ENCODE assay signal across 18 cellular contexts in the genomic region with DNA sequence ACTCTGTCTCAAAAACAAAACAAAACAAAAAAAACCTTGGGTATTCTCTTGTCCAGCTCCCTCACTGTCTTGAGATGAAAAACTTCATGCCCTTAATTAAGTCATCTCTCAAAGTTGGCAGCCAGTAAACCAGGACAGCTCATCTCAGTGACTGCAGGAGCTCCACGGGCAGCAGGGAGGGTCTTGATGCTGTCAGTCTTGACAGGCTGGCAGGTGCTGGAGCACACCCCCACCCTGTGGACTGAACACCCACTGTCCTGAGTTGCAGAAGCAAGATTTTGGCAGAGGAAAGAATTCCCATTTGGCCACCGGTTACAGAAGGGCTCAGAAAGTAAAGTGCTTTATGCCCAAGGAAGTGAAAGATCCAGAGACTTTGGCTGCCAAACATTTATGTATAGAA. TPM values are rescaled to one million over a fixed set of nuclear protein-coding genes. Genes with fewer than 3 reads are reported as not detected.
DNase-seq lines count a peak whose midpoint lies in the region; ATAC-seq and TF ChIP-seq lines count a peak whose summit lies in the region.
"Had no signal": no experiment of that assay in that cellular context is flagged by ENCODE, and none has a peak within 500 bp of the region (broad histone marks: within the 10 kb centered on the region; RNA-seq: fewer than 3 reads in every experiment).

No MANE protein-coding gene starts in this region.

- DNase-seq in MCF 10A (ENCODE audit: unreplicated experiment) (peak; percentile 2), breast epithelium (ENCODE audit: low spot score in 2 of 2) (no peak), SK-MEL-5 (ENCODE audit: low read depth, low spot score) (peak; percentile 89), kidney tubule cell (ENCODE audit: low spot score) (peak; percentile 19), right lobe of liver (no peak)
- DNase-seq: CD4-positive, alpha-beta memory T cell; DMS153; DMS79 treated with DMSO at 0.1 percent for 48 hours; EL; GOT3; IMR-90 had no signal

- TF ChIP-seq POLR2A in breast epithelium (IDR thresholded peaks at IDR 0.05) (no peak), right lobe of liver (IDR thresholded peaks at IDR 0.05) (no peak)

- H3K36me3 ChIP-seq in breast epithelium (no peaks in the 10 kb centered on the region), right lobe of liver (no peaks in the 10 kb centered on the region)
- H3K36me3 ChIP-seq: BE2C, HAP-1 had no signal

- H3K9me3 ChIP-seq in breast epithelium (no peaks in the 10 kb centered on the region), right lobe of liver (no peaks in the 10 kb centered on the region)
- H3K9me3 ChIP-seq: BE2C had no signal

- H3K27me3 ChIP-seq in breast epithelium (no peaks in the 10 kb centered on the region), right lobe of liver (no peaks in the 10 kb centered on the region)
- H3K27me3 ChIP-seq: BE2C had no signal

- no peaks in the 10 kb centered on the region for H3K36me3 Mint-ChIP-seq in MCF 10A (ENCODE audit: insufficient read depth, unreplicated experiment)

- no peak overlapping the region for H3K27ac Mint-ChIP-seq in MCF 10A (ENCODE audit: low read depth, unreplicated experiment)

- H3K27ac ChIP-seq in breast epithelium (no peak overlapping the region), right lobe of liver (no peak overlapping the region)
- H3K27ac ChIP-seq: C4-2B had no signal

- no peaks in the 10 kb centered on the region for H3K4me1 Mint-ChIP-seq in MCF 10A (ENCODE audit: insufficient read depth, unreplicated experiment)

- H3K4me1 ChIP-seq in breast epithelium (no peaks in the 10 kb centered on the region), right lobe of liver (no peaks in the 10 kb centered on the region)
- H3K4me1 ChIP-seq: HAP-1 had no signal

- ATAC-seq in GM18502 (IDR thresholded peaks at IDR 0.05; ENCODE audit: poor library complexity, unreplicated experiment) (no peak), GM18909 (IDR thresholded peaks at IDR 0.05; ENCODE audit: poor library complexity, unreplicated experiment) (no peak), right lobe of liver (no peak)

- WGBS in right lobe of liver (ENCODE audit: insufficient coverage, low coverage, low lambda C conversion rate, missing lambda C conversion rate), result 69% methylated on average over 2 of the region's 2 CpGs

- H3K4me3 Mint-ChIP-seq in MCF 10A (ENCODE audit: unreplicated experiment), result no peak overlapping the region
- H3K4me3 Mint-ChIP-seq: CD4-positive, alpha-beta memory T cell had no signal

- in situ Hi-C loops in SK-MEL-5 (cut with HindIII; ENCODE audit: low pct_unique_long_range_greater_than_20kb, low sequenced_read_pairs), result loop anchor here (25.0 kb wide), 1 partner anchor 110 kb away; no protein-coding TSS in a partner anchor

- POLR2A ChIA-PET in MCF 10A (lab: Yijun Ruan, JAX), result no interaction called here

- CTCF ChIA-PET in MCF 10A (lab: Yijun Ruan, JAX), result interaction anchor here (0.7 to 0.9 kb wide), 2 partner anchors 23 to 484 kb away, joined by 3 read pairs; no protein-coding TSS in a partner anchor

- H3K4me3 ChIP-seq in breast epithelium, result no peak overlapping the region
- no peak overlapping the region for H3K4me3 ChIP-seq in right lobe of liver
- H3K4me3 ChIP-seq: HAP-1 had no signal

- peaks cover 18% of the 10 kb centered on the region for H3K27me3 Mint-ChIP-seq in MCF 10A (ENCODE audit: insufficient read depth, unreplicated experiment)
- H3K27me3 Mint-ChIP-seq: CD4-positive, alpha-beta memory T cell had no signal

- BruUV-seq in MCF 10A (replicated peaks; lab: Mats Ljungman, UMichigan), result no TSS peak

- TF ChIP-seq CTCF in MCF 10A (IDR thresholded peaks at IDR 0.05; ENCODE audit: unreplicated experiment) (no peak), breast epithelium (IDR thresholded peaks at IDR 0.05) (no peak), right lobe of liver (IDR thresholded peaks at IDR 0.05) (no peak)

- no peaks in the 10 kb centered on the region for H3K9me3 Mint-ChIP-seq in MCF 10A (ENCODE audit: unreplicated experiment)
- H3K9me3 Mint-ChIP-seq: CD4-positive, alpha-beta memory T cell had no signal

- intact Hi-C loops in MCF 10A (cut with micrococcal nuclease) (no loop called here), breast epithelium (cut with DNase I; ENCODE audit: low total_unique reads) (no loop called here), right lobe of liver (cut with DNase I) (no loop called here)

RNA-seq across cellular contexts. Expression of a gene that starts 8.0 kb away (rescaled TPM):
- total RNA-seq in MCF 10A (2022) (not detected in 2 replicates), breast epithelium (10 to 100 TPM; 16.0 to 28.1 (median 22.6) TPM), right lobe of liver (1 to 10 TPM in 4 of 6 experiments, under 1 TPM in 2; 0.73 to 3.4 (median 1.9) TPM)
- 8.5 and 8.7 TPM in 2 replicates for total RNA-seq in SK-MEL-5 (2014; rRNA removed; shearing (Covaris generic))
- polyA plus RNA-seq in SK-MEL-5 (2015; cell fraction: cytosol; rRNA removed), result 9.4 and 10.8 TPM in 2 replicates
- 21.6 and 25.9 TPM in 2 replicates for polyA plus RNA-seq in SK-MEL-5 (2015; cell fraction: nucleus; rRNA removed)
- total RNA-seq: A172 had no signal

RNA-seq across cellular contexts. Expression of a gene that starts 27.1 kb away (rescaled TPM):
- total RNA-seq in MCF 10A (2022) (54.3 and 56.2 TPM in 2 replicates), breast epithelium (10 to 100 TPM; 63.5 to 98.8 (median 96.0) TPM), right lobe of liver (10 to 100 TPM; 21.7 to 30.3 (median 23.0) TPM)
- total RNA-seq in SK-MEL-5 (2014; rRNA removed; shearing (Covaris generic)), result 327 and 343 TPM in 2 replicates
- 295 and 305 TPM in 2 replicates for polyA plus RNA-seq in SK-MEL-5 (2015; cell fraction: cytosol; rRNA removed)
- 375 and 468 TPM in 2 replicates for polyA plus RNA-seq in SK-MEL-5 (2015; cell fraction: nucleus; rRNA removed)

RNA-seq across cellular contexts. Expression of a gene that starts 38.0 kb away (rescaled TPM):
- total RNA-seq in MCF 10A (2022) (not detected in 2 replicates), breast epithelium (1 to 10 TPM in 2 of 3 donors, not detected in 1; 1.9 to 2.0 TPM), right lobe of liver (not detected)
- total RNA-seq in SK-MEL-5 (2014; rRNA removed; shearing (Covaris generic)), result 2.4 and 5.5 TPM in 2 replicates
- 0.17 and 0.24 TPM in 2 replicates for polyA plus RNA-seq in SK-MEL-5 (2015; cell fraction: cytosol; rRNA removed)
- polyA plus RNA-seq in SK-MEL-5 (2015; cell fraction: nucleus; rRNA removed), result 1.3 and 1.5 TPM in 2 replicates
- total RNA-seq: A172; CD4-positive, alpha-beta memory T cell; IMR-90 had no signal
- polyA plus RNA-seq: AG04450; CD4-positive, alpha-beta memory T cell had no signal

Comparison
In these comparisons a context has a peak if more than half of its experiments do, and no peak if none do; other contexts are left out.
1. DNase-seq: peak in MCF 10A (single experiment), SK-MEL-5 (single experiment) and kidney tubule cell (single experiment); none in breast epithelium (0 of 2) and right lobe of liver (0 of 3).